ENCODE assay signal across 8 cellular contexts in genomic region chr17:41785876-41786226, GRCh38. TPM values are rescaled to one million over a fixed set of nuclear protein-coding genes. Genes with fewer than 3 reads are reported as not detected.
DNase-seq lines count a peak whose midpoint lies in the region; ATAC-seq and TF ChIP-seq lines count a peak whose summit lies in the region.

No MANE protein-coding gene starts in this region.

- DNase-seq in HUDEP-2 (lab: John Stamatoyannopoulos, UW; ENCODE audit: unreplicated experiment in 76 of 76) (peak in 44 of 76 experiments; percentile 3 to 63 (median 38)), kidney epithelial cell (ENCODE audit: low read depth) (no peak)
- DNase-seq in stimulated activated CD4-positive, alpha-beta T cell treated with anti-CD3 and anti-CD28 coated beads, Interleukin-2, amount 100 ng/mL, for 48 hours = no peak

- peak overlapping the region; percentile 81 for H3K27ac ChIP-seq in 22Rv1
- H3K27ac ChIP-seq in angular gyrus (ENCODE audit: low read depth, low read length) = peak overlapping the region; percentile 68
- peak overlapping the region; percentile 66 for H3K27ac ChIP-seq in temporal lobe (ENCODE audit: low read depth, low read length)

- no peak for TF ChIP-seq CTCF in 22Rv1 (IDR thresholded peaks at IDR 0.05)
- no peak for TF ChIP-seq CTCF in kidney epithelial cell (IDR thresholded peaks at IDR 0.05; ENCODE audit: insufficient read depth, low read length, poor library complexity, severe bottlenecking)

- no peaks in the 10 kb centered on the region for H3K36me3 ChIP-seq in kidney epithelial cell (ENCODE audit: control insufficient read depth, insufficient read depth, low read length)

- peak overlapping the region; percentile 78 for H3K4me3 ChIP-seq in kidney epithelial cell (ENCODE audit: low read depth, low read length)

- no peak for ATAC-seq in HG02870 (IDR thresholded peaks at IDR 0.05; ENCODE audit: unreplicated experiment)
- ATAC-seq in GM18870 (IDR thresholded peaks at IDR 0.05; ENCODE audit: unreplicated experiment) = no peak

- no peaks in the 10 kb centered on the region for H3K27me3 ChIP-seq in kidney epithelial cell (ENCODE audit: control insufficient read depth, insufficient read depth, low read length)

RNA-seq across cellular contexts. Expression of gene JUP, which starts 0.7 kb away (rescaled TPM):
- total RNA-seq in kidney epithelial cell (749 and 895 TPM in 2 replicates), temporal lobe (46.7 TPM)

RNA-seq across cellular contexts. Expression of gene P3H4, which starts 25.9 kb away (rescaled TPM):
- total RNA-seq in kidney epithelial cell (50.5 and 58.4 TPM in 2 replicates), temporal lobe (8.1 TPM)

RNA-seq across cellular contexts. Expression of gene FKBP10, which starts 27.0 kb away (rescaled TPM):
- total RNA-seq in kidney epithelial cell = 152 and 157 TPM in 2 replicates
- total RNA-seq in temporal lobe = 8.4 TPM

RNA-seq across cellular contexts. Expression of gene NT5C3B, which starts 50.2 kb away (rescaled TPM):
- total RNA-seq in kidney epithelial cell (60.2 and 61.5 TPM in 2 replicates), temporal lobe (87.3 TPM)

RNA-seq across cellular contexts. Expression of gene HAP1, which starts 51.4 kb away (rescaled TPM):
- total RNA-seq in kidney epithelial cell = 0.96 and 1.6 TPM in 2 replicates
- under 0.01 TPM for total RNA-seq in temporal lobe

Comparison
In these comparisons a context has a peak if more than half of its experiments do, and no peak if none do; other contexts are left out.
1. DNase-seq: peak in HUDEP-2 (44 of 76); none in kidney epithelial cell (single experiment) and stimulated activated CD4-positive, alpha-beta T cell treated with anti-CD3 and anti-CD28 coated beads, Interleukin-2, amount 100 ng/mL, for 48 hours (0 of 2).
2. RNA of gene JUP, which starts 0.7 kb away (total RNA-seq): 749 to 895 TPM in kidney epithelial cell; 46.7 TPM in temporal lobe (single experiment); every median in the first group is over 10 times any median in the second.
3. RNA of gene FKBP10, which starts 27.0 kb away (total RNA-seq): 152 to 157 TPM in kidney epithelial cell; 8.4 TPM in temporal lobe (single experiment); every median in the first group is over 10 times any median in the second.
4. Peak in every context shown above with its lines, with median percentiles within 50 percentile points of each other: H3K27ac ChIP-seq.